In the genomic region with DNA sequence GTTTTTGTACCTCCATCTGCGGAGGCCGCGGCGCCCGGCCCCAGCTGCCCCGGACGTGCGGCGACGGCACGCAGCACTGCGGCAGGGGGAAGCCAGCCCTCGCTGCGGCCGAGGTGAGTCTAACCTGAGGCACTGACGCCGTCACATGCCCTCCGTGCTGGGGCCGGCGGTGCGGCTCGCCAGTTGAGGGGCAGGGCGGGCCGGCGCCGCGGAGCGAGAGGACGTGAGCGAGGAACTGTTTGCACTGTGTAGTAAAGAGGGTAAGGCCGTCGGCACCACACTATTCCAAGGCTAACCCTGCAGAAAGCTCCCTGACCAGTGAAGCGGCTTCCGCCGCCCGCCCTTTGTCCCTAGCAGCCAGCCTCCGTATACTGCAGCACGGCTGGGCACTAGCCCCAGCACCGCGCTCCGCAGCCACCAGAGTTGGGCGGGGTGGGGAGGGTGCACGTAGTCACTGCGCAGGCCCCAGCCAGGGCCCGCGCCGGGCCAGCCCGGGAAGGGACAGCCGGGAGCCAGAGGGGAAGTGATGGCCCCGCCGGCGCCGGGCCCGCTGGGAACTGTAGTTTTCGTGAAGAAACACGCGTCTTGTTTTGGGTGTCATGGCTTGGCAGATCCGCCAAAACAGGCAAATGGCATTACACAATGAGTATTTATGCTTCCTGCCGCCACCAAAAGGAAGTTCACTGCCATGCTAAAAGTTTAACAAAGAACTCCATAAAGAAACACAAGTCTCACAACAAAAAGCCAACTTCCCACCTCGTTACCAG, we compare ENCODE assay signal across 8 cellular contexts. TPM values are rescaled to one million over a fixed set of nuclear protein-coding genes. Genes with fewer than 3 reads are reported as not detected.
A peak's percentile ranks its signal among the peaks of the same experiment; 100 is the strongest.
DNase-seq lines count a peak whose midpoint lies in the region; ATAC-seq and TF ChIP-seq lines count a peak whose summit lies in the region.

No MANE protein-coding gene starts in this region.

- no peak for TF ChIP-seq CTCF in astrocyte of the cerebellum (IDR thresholded peaks at IDR 0.05; ENCODE audit: low read depth, low read length, missing control alignments)

- ATAC-seq in GM18508 (IDR thresholded peaks at IDR 0.05; ENCODE audit: insufficient read depth, unreplicated experiment) (peak; percentile 52), HG02970 (IDR thresholded peaks at IDR 0.05; ENCODE audit: low FRiP score, unreplicated experiment) (peak; percentile 54), aorta (ENCODE audit: low FRiP score) (peak; percentile 96)

- H3K4me1 ChIP-seq in aorta (ENCODE audit: control insufficient read depth in 1 of 2, insufficient read depth in 2 of 2, low read length in 2 of 2) = peaks cover 0 to 5% of the 10 kb centered on the region in 2 donors

- no peaks in the 10 kb centered on the region for H3K27me3 ChIP-seq in aorta (ENCODE audit: control insufficient read depth in 1 of 2, insufficient read depth in 2 of 2, low read length in 1 of 2)

- H3K4me3 ChIP-seq in astrocyte of the cerebellum (ENCODE audit: low read depth, low read length) = peak overlapping the region; percentile 54
- peak overlapping the region; percentile 77 to 86 for H3K4me3 ChIP-seq in aorta (ENCODE audit: low read length in 2 of 2)

- H3K27ac ChIP-seq in aorta (ENCODE audit: low read depth in 1 of 2, low read length in 2 of 2) = peak overlapping the region in 1 of 2 donors; percentile 87

- in situ Hi-C loops in astrocyte of the cerebellum (cut with HindIII; ENCODE audit: low sequenced_read_pairs) = no loop called here

- no peaks in the 10 kb centered on the region for H3K9me3 ChIP-seq in aorta (ENCODE audit: control insufficient read depth, low read length)

- WGBS in aorta, 2 donors = 0% methylated on average over 56 to 60 of the region's 60 CpGs

- peak; percentile 83 for DNase-seq in NCI-H2029 (lab: John Stamatoyannopoulos, UW)
- DNase-seq in T-helper 22 cell (ENCODE audit: low read depth) = peak; percentile 91
- peak; percentile 74 for DNase-seq in astrocyte of the cerebellum (ENCODE audit: low read depth)
- peak; percentile 92 to 98 for DNase-seq in hippocampal formation (lab: John Stamatoyannopoulos, UW)
- DNase-seq in renal cortical epithelial cell (ENCODE audit: low read depth) = peak; percentile 85
- DNase-seq in aorta = peak; percentile 98 to 100

- H3K36me3 ChIP-seq in aorta (ENCODE audit: control insufficient read depth in 1 of 2, insufficient read depth in 2 of 2, low read length in 1 of 2) = no peaks in the 10 kb centered on the region

- intact Hi-C loops in aorta (cut with DNase I) = loop anchor here (5.0 kb wide), 3 partner anchors 37 to 152 kb away; no protein-coding TSS in a partner anchor

RNA-seq across cellular contexts. Expression of gene KANSL1, which starts 0.6 kb away (rescaled TPM):
- total RNA-seq in renal cortical epithelial cell = 58.3 and 132 TPM in 2 replicates
- total RNA-seq in aorta = 100 to 1,000 TPM in 1 of 2 donors, 10 to 100 TPM in 1; 94.1 to 109 TPM
- 10 to 100 TPM in 1 of 2 donors, 1 to 10 TPM in 1; 6.5 to 18.7 TPM for polyA plus RNA-seq in aorta
